In the genomic region with DNA sequence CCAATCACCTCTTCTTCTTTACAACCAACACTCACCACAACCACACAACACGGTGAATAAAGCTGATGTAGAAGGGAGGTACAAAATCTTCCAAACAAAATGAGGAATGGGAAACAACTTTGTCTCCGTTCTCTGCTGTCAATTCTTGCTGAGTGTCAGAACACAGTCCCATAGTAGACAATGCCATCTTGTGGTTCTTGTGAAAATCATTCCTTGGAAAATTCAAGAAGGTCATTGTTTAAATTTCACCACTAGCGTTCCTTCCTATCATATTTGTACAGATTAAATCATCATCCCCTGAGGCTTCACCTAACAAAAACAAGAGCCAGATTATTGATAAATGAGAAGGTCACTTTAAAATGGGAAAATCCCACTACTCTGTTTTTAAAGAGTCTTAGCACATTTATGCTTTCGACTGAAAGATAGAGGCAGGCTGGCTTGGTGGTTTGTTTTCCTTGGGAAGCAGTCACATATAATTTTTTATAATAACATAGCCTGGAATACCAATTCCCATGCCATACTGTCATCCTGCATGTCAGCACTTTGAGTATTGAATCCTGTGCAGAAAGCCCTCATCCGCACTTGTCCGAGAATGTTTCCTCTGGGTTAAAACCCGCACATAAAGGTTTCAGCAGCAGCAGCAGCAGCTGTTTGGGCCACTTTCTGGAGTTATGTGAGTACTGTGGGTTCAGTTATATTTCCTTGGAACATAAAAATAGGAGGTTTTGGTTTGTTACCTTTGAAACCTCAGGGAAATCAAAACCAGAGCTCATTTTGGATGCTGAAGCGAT, we compare ENCODE assay signal across 9 cellular contexts.
DNase-seq lines count a peak whose midpoint lies in the region; ATAC-seq, FAIRE-seq and TF ChIP-seq lines count a peak whose summit lies in the region.
"Had no signal": no experiment of that assay in that cellular context is flagged by ENCODE, and none has a peak within 500 bp of the region (broad histone marks: within the 10 kb centered on the region; RNA-seq: fewer than 3 reads in every experiment).

No MANE protein-coding gene starts in this region.

- H3K4me1 ChIP-seq in A549 = no peaks in the 10 kb centered on the region
- H3K4me1 ChIP-seq in GM23248 (ENCODE audit: insufficient read depth) = no peaks in the 10 kb centered on the region
- H3K4me1 ChIP-seq in OCI-LY7 (ENCODE audit: insufficient read depth, low read length, poor library complexity, severe bottlenecking) = no peaks in the 10 kb centered on the region
- H3K4me1 ChIP-seq: uterus had no signal

- H3K9me2 ChIP-seq in GM23248 (ENCODE audit: insufficient read depth) (no peaks in the 10 kb centered on the region), OCI-LY7 (ENCODE audit: insufficient read depth, low read length) (no peaks in the 10 kb centered on the region)

- peak in 1 of 2 experiments; percentile 33 for DNase-seq in A549 (ENCODE audit: low read depth in 1 of 2, low spot score in 1 of 2)
- DNase-seq in GM23248 = peak; percentile 46
- no peak for DNase-seq in OCI-LY7 (ENCODE audit: low spot score)
- peak; percentile 5 to 30 for DNase-seq in frontal cortex (ENCODE audit: low spot score in 2 of 2)
- no peak for DNase-seq in activated CD8-positive, alpha-beta memory T cell treated with anti-CD3 and anti-CD28 coated beads, Interleukin-2, amount 50 U/mL, for 4 hours
- DNase-seq in activated naive CD4-positive, alpha-beta T cell treated with anti-CD3 and anti-CD28 coated beads for 36 hours = no peak
- no peak for DNase-seq in T-helper 2 cell treated with Interferon-gamma antibody and Interleukin-4, amounts not matched to agents 5 μg/mL and 100 μg/mL, for 36 hours (ENCODE audit: low spot score)
- DNase-seq in stimulated activated CD4-positive, alpha-beta T cell treated with anti-CD3 and anti-CD28 coated beads, Interleukin-12 subunit alpha, Interleukin-12 subunit beta, amount 100 ng/mL, for 4 hours = no peak
- DNase-seq: uterus had no signal

- H3K4me2 ChIP-seq in A549 (no peak overlapping the region), GM23248 (ENCODE audit: unreplicated experiment) (no peak overlapping the region), OCI-LY7 (ENCODE audit: low read length) (no peak overlapping the region)

- no peaks in the 10 kb centered on the region for H3K36me3 Mint-ChIP-seq in activated naive CD4-positive, alpha-beta T cell treated with anti-CD3 and anti-CD28 coated beads for 36 hours (ENCODE audit: low read depth)
- H3K36me3 Mint-ChIP-seq in T-helper 2 cell treated with Interferon-gamma antibody and Interleukin-4, amounts not matched to agents 5 μg/mL and 100 μg/mL, for 36 hours (ENCODE audit: low read depth) = no peaks in the 10 kb centered on the region

- no peaks in the 10 kb centered on the region for H3K9me3 Mint-ChIP-seq in activated naive CD4-positive, alpha-beta T cell treated with anti-CD3 and anti-CD28 coated beads for 36 hours
- H3K9me3 Mint-ChIP-seq in T-helper 2 cell treated with Interferon-gamma antibody and Interleukin-4, amounts not matched to agents 5 μg/mL and 100 μg/mL, for 36 hours = no peaks in the 10 kb centered on the region

- in situ Hi-C loops in GM23248 (cut with MboI) = no loop called here

- H3K79me2 ChIP-seq in GM23248 (ENCODE audit: insufficient read depth) (no peaks in the 10 kb centered on the region), OCI-LY7 (ENCODE audit: insufficient read depth, low read depth, low read length) (no peaks in the 10 kb centered on the region)

- H3F3A ChIP-seq in GM23248 (ENCODE audit: insufficient read depth) = no peaks in the 10 kb centered on the region

- 30% methylated on average over 8 of the region's 8 CpGs for WGBS in A549 (ENCODE audit: missing lambda C conversion rate)
- WGBS in GM23248 (ENCODE audit: low coverage in 1 of 2, low lambda C conversion rate in 2 of 2, missing lambda C conversion rate in 2 of 2), 2 experiments = 50 to 52% methylated on average over 8 of the region's 8 CpGs

- H3K9me3 ChIP-seq in A549 (no peaks in the 10 kb centered on the region), GM23248 (ENCODE audit: low read depth) (no peaks in the 10 kb centered on the region), OCI-LY7 (ENCODE audit: low read length) (no peaks in the 10 kb centered on the region)
- H3K9me3 ChIP-seq: uterus had no signal

- no peaks in the 10 kb centered on the region; the same call in 1 of the 2 replicates for H3K27me3 ChIP-seq in GM23248 (replicated peaks; ENCODE audit: insufficient read depth)
- H3K27me3 ChIP-seq: uterus had no signal

- no TSS peak for BruUV-seq in OCI-LY7 (replicated peaks; lab: Mats Ljungman, UMichigan)

- H3K27me3 Mint-ChIP-seq in activated naive CD4-positive, alpha-beta T cell treated with anti-CD3 and anti-CD28 coated beads for 36 hours (ENCODE audit: low read depth) = peaks cover 35% of the 10 kb centered on the region
- H3K27me3 Mint-ChIP-seq in T-helper 2 cell treated with Interferon-gamma antibody and Interleukin-4, amounts not matched to agents 5 μg/mL and 100 μg/mL, for 36 hours (ENCODE audit: low read depth) = peaks cover 3% of the 10 kb centered on the region

- POLR2A ChIA-PET in A549 (lab: Yijun Ruan, JAX) = no interaction called here
- POLR2A ChIA-PET in OCI-LY7 (lab: Charles Lee) = no interaction called here

- no peak for TF ChIP-seq EP300 in A549 (IDR thresholded peaks at IDR 0.05)

- no peaks in the 10 kb centered on the region for H3K4me1 Mint-ChIP-seq in activated naive CD4-positive, alpha-beta T cell treated with anti-CD3 and anti-CD28 coated beads for 36 hours (ENCODE audit: low read depth)
- H3K4me1 Mint-ChIP-seq in T-helper 2 cell treated with Interferon-gamma antibody and Interleukin-4, amounts not matched to agents 5 μg/mL and 100 μg/mL, for 36 hours (ENCODE audit: low read depth) = no peaks in the 10 kb centered on the region

- no peak overlapping the region for H3K4me3 ChIP-seq in A549
- H3K4me3 ChIP-seq in GM23248 = no peak overlapping the region
- no peak overlapping the region for H3K4me3 ChIP-seq in OCI-LY7 (ENCODE audit: low read depth, low read length, poor library complexity, severe bottlenecking)
- H3K4me3 ChIP-seq: uterus had no signal

- H3K4me3 Mint-ChIP-seq in activated naive CD4-positive, alpha-beta T cell treated with anti-CD3 and anti-CD28 coated beads for 36 hours = no peak overlapping the region
- no peak overlapping the region for H3K4me3 Mint-ChIP-seq in T-helper 2 cell treated with Interferon-gamma antibody and Interleukin-4, amounts not matched to agents 5 μg/mL and 100 μg/mL, for 36 hours

- no peak for ATAC-seq in A549

- peak; percentile 25; the same call in 2 of the 3 replicates for TF ChIP-seq CTCF in A549 (IDR thresholded peaks at IDR 0.05)
- peak; percentile 42 for TF ChIP-seq CTCF in OCI-LY7 (conservative IDR thresholded peaks at IDR 0.05; ENCODE audit: low read length)

- H3K36me3 ChIP-seq in GM23248 (ENCODE audit: low read depth) = no peaks in the 10 kb centered on the region
- H3K36me3 ChIP-seq in OCI-LY7 (ENCODE audit: insufficient read depth, low read length) = no peaks in the 10 kb centered on the region
- H3K36me3 ChIP-seq: uterus had no signal

- CTCF ChIA-PET in A549 (lab: Yijun Ruan, JAX) (no interaction called here), OCI-LY7 (lab: Charles Lee; ENCODE audit: unreplicated experiment) (no interaction called here)
- CTCF ChIA-PET in activated naive CD4-positive, alpha-beta T cell treated with anti-CD3 and anti-CD28 coated beads for 36 hours (lab: Charles Lee) = no interaction called here

- FAIRE-seq in A549 (lab: Jason Lieb, UNC) = no peak
- FAIRE-seq in frontal cortex (lab: Jason Lieb, UNC) = peak; percentile 70

- intact Hi-C loops in OCI-LY7 (cut with micrococcal nuclease; ENCODE audit: unreplicated experiment) = no loop called here
- intact Hi-C loops in activated naive CD4-positive, alpha-beta T cell treated with anti-CD3 and anti-CD28 coated beads for 36 hours (cut with micrococcal nuclease) = no loop called here

- H3K27ac ChIP-seq in A549 (no peak overlapping the region), GM23248 (no peak overlapping the region), OCI-LY7 (ENCODE audit: low read depth, low read length, poor library complexity, severe bottlenecking) (no peak overlapping the region)
- H3K27ac ChIP-seq: uterus had no signal

- H4K20me1 ChIP-seq in GM23248 (ENCODE audit: insufficient read depth) (no peaks in the 10 kb centered on the region), OCI-LY7 (ENCODE audit: insufficient read depth, low read length) (no peaks in the 10 kb centered on the region)

- TF ChIP-seq POLR2A in A549 (IDR thresholded peaks at IDR 0.05; ENCODE audit: low read length) = no peak

- TF ChIP-seq RAD21 in A549 (conservative IDR thresholded peaks at IDR 0.05 in 1 of 2, IDR thresholded peaks at IDR 0.05 in 1 of 2) = peak in 1 of 2 experiments; percentile 40; a peak in 2 of 5 replicates

- no peak overlapping the region for H3K9ac ChIP-seq in GM23248

- no peak overlapping the region for H3K27ac Mint-ChIP-seq in activated naive CD4-positive, alpha-beta T cell treated with anti-CD3 and anti-CD28 coated beads for 36 hours
- H3K27ac Mint-ChIP-seq in T-helper 2 cell treated with Interferon-gamma antibody and Interleukin-4, amounts not matched to agents 5 μg/mL and 100 μg/mL, for 36 hours = no peak overlapping the region

- no peak overlapping the region for H2AFZ ChIP-seq in GM23248
- H2AFZ ChIP-seq in OCI-LY7 (ENCODE audit: low read length) = no peak overlapping the region

TF ChIP-seq in A549, 52 proteins besides CTCF, POLR2A, EP300 and RAD21:
- TF ChIP-seq, protein P1, sequence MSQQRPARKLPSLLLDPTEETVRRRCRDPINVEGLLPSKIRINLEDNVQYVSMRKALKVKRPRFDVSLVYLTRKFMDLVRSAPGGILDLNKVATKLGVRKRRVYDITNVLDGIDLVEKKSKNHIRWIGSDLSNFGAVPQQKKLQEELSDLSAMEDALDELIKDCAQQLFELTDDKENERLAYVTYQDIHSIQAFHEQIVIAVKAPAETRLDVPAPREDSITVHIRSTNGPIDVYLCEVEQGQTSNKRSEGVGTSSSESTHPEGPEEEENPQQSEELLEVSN (IDR thresholded peaks at IDR 0.05; ENCODE audit: borderline replicate concordance, low read depth) = no peak
- TF ChIP-seq SMC3 (IDR thresholded peaks at IDR 0.05) (0 out of 3 replicates have a peak, but pooled peaks have one; percentile 9), HEYL (CRISPR knock-in tag; IDR thresholded peaks at IDR 0.05) (no peak)

Comparison
In these comparisons a context has a peak if more than half of its experiments do, and no peak if none do; other contexts are left out.
1. DNase-seq: peak in GM23248 (single experiment) and frontal cortex (2 of 2); none in OCI-LY7 (single experiment), activated CD8-positive, alpha-beta memory T cell treated with anti-CD3 and anti-CD28 coated beads, Interleukin-2, amount 50 U/mL, for 4 hours (single experiment), activated naive CD4-positive, alpha-beta T cell treated with anti-CD3 and anti-CD28 coated beads for 36 hours (single experiment), T-helper 2 cell treated with Interferon-gamma antibody and Interleukin-4, amounts not matched to agents 5 μg/mL and 100 μg/mL, for 36 hours (single experiment) and stimulated activated CD4-positive, alpha-beta T cell treated with anti-CD3 and anti-CD28 coated beads, Interleukin-12 subunit alpha, Interleukin-12 subunit beta, amount 100 ng/mL, for 4 hours (single experiment).